Comparison of ENCODE assay signal across 13 cellular contexts in genomic region chr15:64341961-64342360, GRCh38. TPM values are rescaled to one million over a fixed set of nuclear protein-coding genes. Genes with fewer than 3 reads are reported as not detected.
DNase-seq lines count a peak whose midpoint lies in the region; ATAC-seq and TF ChIP-seq lines count a peak whose summit lies in the region.
"Had no signal": no experiment of that assay in that cellular context is flagged by ENCODE, and none has a peak within 500 bp of the region (broad histone marks: within the 10 kb centered on the region; RNA-seq: fewer than 3 reads in every experiment).

No MANE protein-coding gene starts in this region.

- 84 to 88% (median 86%) methylated on average over 4 of the region's 4 CpGs for WGBS in heart left ventricle, 4 donors

- intact Hi-C loops in heart left ventricle (cut with DNase I): loop anchor here in 1 of 10 donors (10.0 kb wide), 1 partner anchor 127 kb away; no protein-coding TSS in a partner anchor

- peaks cover 9% of the 10 kb centered on the region for H3K4me1 ChIP-seq in HUES48 (ENCODE audit: control insufficient read depth, insufficient read depth, low read length)
- peaks cover 0 to 14% (median 2%) of the 10 kb centered on the region in 12 donors for H3K4me1 ChIP-seq in heart left ventricle

- H3K9me3 ChIP-seq in HUES48 (ENCODE audit: control insufficient read depth, insufficient read depth, low read length) (no peaks in the 10 kb centered on the region), heart left ventricle (no peaks in the 10 kb centered on the region)

- H3K9ac ChIP-seq in HUES48 (ENCODE audit: low read depth, low read length): no peak overlapping the region

- H3K36me3 ChIP-seq in HUES48 (ENCODE audit: control insufficient read depth, insufficient read depth, low read length) (0 out of 2 replicates have a peak, but pooled peaks cover 3% of the 10 kb centered on the region), heart left ventricle (peaks cover 0 to 25% (median under 1%) of the 10 kb centered on the region in 9 donors)

- H3K27me3 ChIP-seq in HUES48 (ENCODE audit: control insufficient read depth, insufficient read depth, low read length) (no peaks in the 10 kb centered on the region), heart left ventricle (no peaks in the 10 kb centered on the region)

- no peak for ATAC-seq in heart left ventricle
- ATAC-seq: CD8-positive, alpha-beta T cell; GM12878; HepG2 had no signal

- peak overlapping the region; percentile 8 for H3K27ac ChIP-seq in HUES48 (ENCODE audit: low read depth, low read length)
- no peak overlapping the region for H3K27ac ChIP-seq in heart left ventricle

- H3K4me3 ChIP-seq in HUES48 (ENCODE audit: low read depth, low read length): no peak overlapping the region
- H3K4me3 ChIP-seq in choroid plexus epithelial cell (ENCODE audit: low read depth, low read length): no peak overlapping the region
- H3K4me3 ChIP-seq in retinal pigment epithelial cell (ENCODE audit: low read length): no peak overlapping the region
- no peak overlapping the region for H3K4me3 ChIP-seq in heart left ventricle
- H3K4me3 ChIP-seq: GM12878 had no signal

- TF ChIP-seq POLR2A in heart left ventricle (IDR thresholded peaks at IDR 0.05): no peak

- TF ChIP-seq CTCF in choroid plexus epithelial cell (conservative IDR thresholded peaks at IDR 0.05; ENCODE audit: low read depth, low read length) (no peak), retinal pigment epithelial cell (conservative IDR thresholded peaks at IDR 0.05; ENCODE audit: low read depth, low read length) (no peak), heart left ventricle (IDR thresholded peaks at IDR 0.05) (no peak)

- DNase-seq in choroid plexus epithelial cell (ENCODE audit: low read depth) (peak; percentile 45), retinal pigment epithelial cell (ENCODE audit: low read depth) (peak; percentile 67), COLO668 (lab: John Stamatoyannopoulos, UW; ENCODE audit: unreplicated experiment) (no peak), LoVo (ENCODE audit: low spot score) (no peak), heart left ventricle (no peak)
- DNase-seq: CD8-positive, alpha-beta T cell; DMS53; GOT3; H9 had no signal

RNA-seq across cellular contexts. Expression of gene CSNK1G1, which starts 14.0 kb away (rescaled TPM):
- total RNA-seq in heart left ventricle: 10 to 100 TPM in 2 of 9 donors, 1 to 10 TPM in 7; 3.9 to 15.0 (median 7.6) TPM
- polyA plus RNA-seq in heart left ventricle: 1 to 10 TPM; 1.4 to 4.9 TPM

RNA-seq across cellular contexts. Expression of gene PCLAF, which starts 39.3 kb away (rescaled TPM):
- total RNA-seq in heart left ventricle: 1 to 10 TPM in 1 of 9 donors, under 1 TPM in 4, not detected in 4; 0.14 to 4.8 (median 0.60) TPM
- polyA plus RNA-seq in heart left ventricle: 1 to 10 TPM in 1 of 2 donors, not detected in 1; 1.3 TPM
- polyA plus RNA-seq: CD14-positive monocyte had no signal

RNA-seq across cellular contexts. Expression of gene TRIP4, which starts 45.7 kb away (rescaled TPM):
- total RNA-seq in heart left ventricle: 10 to 100 TPM in 8 of 9 donors, 1 to 10 TPM in 1; 5.9 to 22.7 (median 15.1) TPM
- 10 to 100 TPM; 10.9 to 17.6 TPM for polyA plus RNA-seq in heart left ventricle

Comparison
In these comparisons a context has a peak if more than half of its experiments do, and no peak if none do; other contexts are left out.
1. DNase-seq: peak in choroid plexus epithelial cell (single experiment) and retinal pigment epithelial cell (single experiment); none in COLO668 (single experiment), LoVo (single experiment) and heart left ventricle (0 of 5).